Comparison of ENCODE assay signal across 26 cellular contexts in the genomic region with DNA sequence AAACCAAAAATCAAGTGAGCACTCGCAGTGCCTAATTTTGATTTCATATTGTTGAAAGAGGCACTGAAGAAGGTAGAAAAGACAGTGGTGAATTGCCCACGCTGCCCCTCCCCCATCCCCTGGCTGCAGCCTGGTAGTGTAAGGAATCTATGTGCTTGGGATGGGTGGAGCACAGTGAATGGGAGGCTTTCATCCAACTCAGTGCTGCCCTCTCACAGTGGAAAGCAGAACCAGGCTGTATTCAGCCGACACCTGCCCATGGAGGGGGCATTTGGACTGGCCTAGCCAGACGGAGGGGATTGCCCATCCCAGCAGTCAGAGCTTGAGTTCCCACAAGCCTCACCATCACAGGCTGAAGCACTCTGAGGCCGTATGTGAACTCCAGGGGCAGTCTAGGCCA.
DNase-seq lines count a peak whose midpoint lies in the region; ATAC-seq and TF ChIP-seq lines count a peak whose summit lies in the region.
"Had no signal": no experiment of that assay in that cellular context is flagged by ENCODE, and none has a peak within 500 bp of the region (broad histone marks: within the 10 kb centered on the region; RNA-seq: fewer than 3 reads in every experiment).

No MANE protein-coding gene starts in this region.

- DNase-seq in A172 (ENCODE audit: low spot score), result peak; percentile 4
- DNase-seq in NB4 (ENCODE audit: low read depth), result peak; percentile 18
- DNase-seq in endodermal cell, result peak; percentile 79
- DNase-seq in neural progenitor cell (ENCODE audit: low spot score), result peak; percentile 13
- no peak for DNase-seq in KBM-7
- DNase-seq in ACHN, result no peak
- DNase-seq: activated CD4-positive, alpha-beta T cell treated with anti-CD3 and anti-CD28 coated beads for 48 hours; activated CD8-positive, alpha-beta memory T cell treated with anti-CD3 and anti-CD28 coated beads for 24 hours; activated gamma-delta T cell treated with Interleukin-2 at 50 U/mL for 16 hours; cerebellar nuclear complex; DMS53; GDM1; kidney glomerular epithelial cell; lower lobe of right lung; mucosa of descending colon; NCI-H2081 treated with DMSO at 0.1 percent for 48 hours; NCI-H345; pancreas; PC-3; spleen had no signal

- H4K20me1 ChIP-seq in neural progenitor cell (ENCODE audit: low read depth), result no peaks in the 10 kb centered on the region

- no peak overlapping the region for H3K4me3 Mint-ChIP-seq in endodermal cell
- H3K4me3 Mint-ChIP-seq in neural progenitor cell, result no peak overlapping the region
- H3K4me3 Mint-ChIP-seq: nephron had no signal

- H3K9ac ChIP-seq in endodermal cell (ENCODE audit: extremely low read depth, low read length, poor library complexity, severe bottlenecking) (no peak overlapping the region), neural progenitor cell (no peak overlapping the region)

- in situ Hi-C loops in KBM-7 (cut with MboI; ENCODE audit: low pct_unique_long_range_greater_than_20kb, low sequenced_read_pairs), result no loop called here
- in situ Hi-C loops in ACHN (cut with HindIII; ENCODE audit: low pct_ligation_motif_present, low pct_unique_long_range_greater_than_20kb, low sequenced_read_pairs), result no loop called here

- no peaks in the 10 kb centered on the region for H3K27me3 Mint-ChIP-seq in endodermal cell (ENCODE audit: insufficient read depth)
- H3K27me3 Mint-ChIP-seq in neural progenitor cell (ENCODE audit: insufficient read depth, low read depth), result peaks cover 2% of the 10 kb centered on the region

- H3K9me3 Mint-ChIP-seq in endodermal cell, result no peaks in the 10 kb centered on the region
- H3K9me3 Mint-ChIP-seq in neural progenitor cell, result peaks cover 5% of the 10 kb centered on the region
- H3K9me3 Mint-ChIP-seq: nephron had no signal

- H3K27ac Mint-ChIP-seq in endodermal cell (no peak overlapping the region), neural progenitor cell (no peak overlapping the region)
- H3K27ac Mint-ChIP-seq: nephron had no signal

- no peak overlapping the region for H3K4me2 ChIP-seq in neural progenitor cell

- H3K27ac ChIP-seq in endodermal cell (ENCODE audit: low read depth, low read length) (no peak overlapping the region), neural progenitor cell (no peak overlapping the region)
- H3K27ac ChIP-seq: lower lobe of right lung, pancreas, right atrium auricular region, spleen, VCaP had no signal

- WGBS in endodermal cell (ENCODE audit: insufficient coverage in 1 of 2, insufficient read length in 1 of 2), 2 experiments, result 89 to 92% methylated on average over 2 to 5 of the region's 5 CpGs

- no peaks in the 10 kb centered on the region for H3K4me1 Mint-ChIP-seq in endodermal cell
- H3K4me1 Mint-ChIP-seq in neural progenitor cell, result no peaks in the 10 kb centered on the region

- H3K79me2 ChIP-seq in neural progenitor cell (ENCODE audit: low read depth), result no peaks in the 10 kb centered on the region

- H2AFZ ChIP-seq in neural progenitor cell (replicated peaks), result no peak overlapping the region

- ATAC-seq in HG02588 (IDR thresholded peaks at IDR 0.05; ENCODE audit: unreplicated experiment) (no peak), GM19023 (IDR thresholded peaks at IDR 0.05; ENCODE audit: unreplicated experiment) (no peak)
- ATAC-seq: K562, mucosa of descending colon, pancreas, PC-3 had no signal

- H3K36me3 Mint-ChIP-seq in endodermal cell (ENCODE audit: low read depth), result peaks cover 2% of the 10 kb centered on the region
- peaks cover 3% of the 10 kb centered on the region for H3K36me3 Mint-ChIP-seq in neural progenitor cell

- H3K27me3 ChIP-seq in endodermal cell (ENCODE audit: control insufficient read depth, insufficient read depth, low read length, poor library complexity, severe bottlenecking), result no peaks in the 10 kb centered on the region
- no peaks in the 10 kb centered on the region for H3K27me3 ChIP-seq in neural progenitor cell
- H3K27me3 ChIP-seq: pancreas, right atrium auricular region, spleen had no signal

- H3K9me3 ChIP-seq in endodermal cell (ENCODE audit: control insufficient read depth, low read length), result no peaks in the 10 kb centered on the region
- H3K9me3 ChIP-seq in neural progenitor cell (ENCODE audit: low read depth), result no peaks in the 10 kb centered on the region
- H3K9me3 ChIP-seq: lower lobe of right lung, mucosa of descending colon, pancreas, right atrium auricular region, spleen had no signal

- no peaks in the 10 kb centered on the region for H3F3A ChIP-seq in neural progenitor cell (ENCODE audit: low read depth)

- H3K4me1 ChIP-seq in endodermal cell (ENCODE audit: control insufficient read depth, insufficient read depth, low read length) (no peaks in the 10 kb centered on the region), neural progenitor cell (no peaks in the 10 kb centered on the region)
- H3K4me1 ChIP-seq: lower lobe of right lung, pancreas, right atrium auricular region, spleen had no signal

- H3K4me3 ChIP-seq in NB4 (ENCODE audit: low read depth, low read length), result no peak overlapping the region
- H3K4me3 ChIP-seq in endodermal cell (ENCODE audit: low read length), result no peak overlapping the region
- H3K4me3 ChIP-seq in neural progenitor cell, result no peak overlapping the region
- H3K4me3 ChIP-seq: K562, lower lobe of right lung, mucosa of descending colon, pancreas, right atrium auricular region, spleen had no signal

- no peak for TF ChIP-seq POLR2A in NB4 (IDR thresholded peaks at IDR 0.05; ENCODE audit: extremely low read depth, insufficient read length)

- H3K36me3 ChIP-seq in endodermal cell (ENCODE audit: control insufficient read depth, insufficient read depth, low read length), result no peaks in the 10 kb centered on the region
- H3K36me3 ChIP-seq in neural progenitor cell, result no peaks in the 10 kb centered on the region
- H3K36me3 ChIP-seq: lower lobe of right lung, pancreas, right atrium auricular region, spleen had no signal

- TF ChIP-seq CTCF in NB4 (IDR thresholded peaks at IDR 0.05; ENCODE audit: low read depth, low read length) (no peak), endodermal cell (conservative IDR thresholded peaks at IDR 0.05) (peak; percentile 62), neural progenitor cell (IDR thresholded peaks at IDR 0.05) (peak; percentile 16)

Comparison
In these comparisons a context has a peak if more than half of its experiments do, and no peak if none do; other contexts are left out.
1. DNase-seq: peak in A172 (single experiment), NB4 (single experiment), endodermal cell (single experiment) and neural progenitor cell (single experiment); none in KBM-7 (single experiment) and ACHN (single experiment).